ENCODE assay signal across 16 cellular contexts in genomic region chr10:96532523-96532922, GRCh38. TPM values are rescaled to one million over a fixed set of nuclear protein-coding genes. Genes with fewer than 3 reads are reported as not detected.
DNase-seq lines count a peak whose midpoint lies in the region; ATAC-seq and TF ChIP-seq lines count a peak whose summit lies in the region.
"Had no signal": no experiment of that assay in that cellular context is flagged by ENCODE, and none has a peak within 500 bp of the region (broad histone marks: within the 10 kb centered on the region; RNA-seq: fewer than 3 reads in every experiment).

No MANE protein-coding gene starts in this region.

- H4K91ac ChIP-seq in IMR-90 (ENCODE audit: insufficient read depth, low read depth, low read length) = no peak overlapping the region

- in situ Hi-C loops in IMR-90 (cut with MboI; ENCODE audit: low sequenced_read_pairs) = no loop called here

- no peak overlapping the region for H3K18ac ChIP-seq in IMR-90 (ENCODE audit: low read depth, low read length)

- POLR2A ChIA-PET in IMR-90 (lab: Charles Lee; ENCODE audit: unreplicated experiment) = no interaction called here

- no peak overlapping the region for H3K56ac ChIP-seq in IMR-90 (ENCODE audit: extremely low read depth, insufficient read depth, low read length)

- no peak overlapping the region for H2AK5ac ChIP-seq in IMR-90 (ENCODE audit: low read depth, low read length)

- no CpG with 5 or more reads among the region's 1 CpG for WGBS in IMR-90 (ENCODE audit: extremely low coverage in 2 of 2, insufficient read length in 1 of 2), 2 experiments

- H2AK9ac ChIP-seq in IMR-90 (replicated peaks; ENCODE audit: low read depth, low read length, poor library complexity) = no peak overlapping the region

- peaks cover 15% of the 10 kb centered on the region for H3K36me3 ChIP-seq in IMR-90 (ENCODE audit: control insufficient read depth, insufficient read depth, low read length)

- H3K27me3 ChIP-seq in IMR-90 (ENCODE audit: control insufficient read depth, insufficient read depth, low read length) = no peaks in the 10 kb centered on the region
- H3K27me3 ChIP-seq: upper lobe of right lung had no signal

- TF ChIP-seq POLR2A in IMR-90 (IDR thresholded peaks at IDR 0.05; ENCODE audit: low read depth, low read length) = no peak

- H3K27ac ChIP-seq in IMR-90 (ENCODE audit: insufficient read depth, low read length) = no peak overlapping the region
- peak overlapping the region; percentile 74 for H3K27ac ChIP-seq in VCaP
- H3K27ac ChIP-seq: RWPE1, upper lobe of right lung had no signal

- no peak overlapping the region for H3K4me3 ChIP-seq in IMR-90 (ENCODE audit: insufficient read depth, low read depth, low read length)
- H3K4me3 ChIP-seq: lung, upper lobe of right lung had no signal

- H4K8ac ChIP-seq in IMR-90 (ENCODE audit: low read depth in 2 of 2, low read length in 2 of 2) = no peak overlapping the region

- no peak overlapping the region for H2BK5ac ChIP-seq in IMR-90 (ENCODE audit: low read depth, low read length, poor library complexity, severe bottlenecking)

- TF ChIP-seq CTCF in IMR-90 (conservative IDR thresholded peaks at IDR 0.05; ENCODE audit: low read depth, low read length) (no peak), VCaP (conservative IDR thresholded peaks at IDR 0.05) (no peak)

- no peak for TF ChIP-seq RAD21 in IMR-90 (IDR thresholded peaks at IDR 0.05; ENCODE audit: low read length)

- no peak overlapping the region for H2BK120ac ChIP-seq in IMR-90 (ENCODE audit: low read depth, low read length)

- peaks cover 21 to 34% of the 10 kb centered on the region in 2 experiments for H3K79me1 ChIP-seq in IMR-90 (ENCODE audit: low read depth in 1 of 2, low read length in 2 of 2)

- H2BK20ac ChIP-seq in IMR-90 (ENCODE audit: low read depth, low read length) = no peak overlapping the region

- no peaks in the 10 kb centered on the region for H3K9me3 ChIP-seq in IMR-90 (ENCODE audit: control insufficient read depth, insufficient read depth, low read length)
- H3K9me3 ChIP-seq: upper lobe of right lung had no signal

- no peak overlapping the region for H2AFZ ChIP-seq in IMR-90 (replicated peaks; ENCODE audit: low read length, poor library complexity)

- ATAC-seq in IMR-90 (ENCODE audit: low read depth) (no peak; the same call in 1 of the 2 replicates), HG02642 (IDR thresholded peaks at IDR 0.05; ENCODE audit: poor library complexity, unreplicated experiment) (no peak), GM18867 (IDR thresholded peaks at IDR 0.05; ENCODE audit: unreplicated experiment) (no peak)
- ATAC-seq: upper lobe of right lung had no signal

- H2BK15ac ChIP-seq in IMR-90 (ENCODE audit: low read depth, low read length) = no peak overlapping the region

- dilution Hi-C loops in IMR-90 (cut with HindIII; ENCODE audit: low sequenced_read_pairs, unreplicated experiment) = no loop called here

- no peak overlapping the region for H3K9ac ChIP-seq in IMR-90 (ENCODE audit: low read depth, low read length)

- DNase-seq in EL (peak; percentile 53), IMR-90 (peak; percentile 12), foreskin melanocyte (peak; percentile 14), SKM-1 (lab: John Stamatoyannopoulos, UW; ENCODE audit: unreplicated experiment) (no peak)
- DNase-seq: AML-193, endodermal cell, H7, MM.1S, NCI-H1930, T1000, upper lobe of right lung had no signal

- H3K4me2 ChIP-seq in IMR-90 (ENCODE audit: low read depth, low read length) = no peak overlapping the region

- BruUV-seq in IMR-90 (replicated peaks; lab: Mats Ljungman, UMichigan) = no TSS peak

- H3K9me1 ChIP-seq in IMR-90 (ENCODE audit: insufficient read depth, low read length) = peaks cover 2% of the 10 kb centered on the region; the same call in 1 of the 2 replicates

- H3K14ac ChIP-seq in IMR-90 (replicated peaks; ENCODE audit: low read depth, low read length) = no peak overlapping the region

- peaks cover 1% of the 10 kb centered on the region; the same call in 1 of the 2 replicates for H3K4me1 ChIP-seq in IMR-90 (ENCODE audit: control insufficient read depth, insufficient read depth, low read length)
- H3K4me1 ChIP-seq: upper lobe of right lung had no signal

- peaks cover 13% of the 10 kb centered on the region; the same call in 1 of the 2 replicates for H4K20me1 ChIP-seq in IMR-90 (ENCODE audit: insufficient read depth, low read length)

- H4K5ac ChIP-seq in IMR-90 (ENCODE audit: low read depth, low read length) = no peak overlapping the region

- no peak overlapping the region for H3K4ac ChIP-seq in IMR-90 (ENCODE audit: low read depth, low read length)

- H3K23ac ChIP-seq in IMR-90 (ENCODE audit: low read depth, low read length) = no peak overlapping the region

- CTCF ChIA-PET in IMR-90 (lab: Yijun Ruan, JAX) = no interaction called here

- intact Hi-C loops in IMR-90 (cut with micrococcal nuclease) = no loop called here

TF ChIP-seq in IMR-90, 13 proteins besides CTCF, POLR2A, EP300 and RAD21:
- no peak for TF ChIP-seq CHD1 (IDR thresholded peaks at IDR 0.05; ENCODE audit: low read depth, low read length)
- no peak for TF ChIP-seq ELK1 (IDR thresholded peaks at IDR 0.05; ENCODE audit: borderline replicate concordance, low read depth, low read length)
- no peak for TF ChIP-seq SMC3 (IDR thresholded peaks at IDR 0.05; ENCODE audit: low read depth, low read length)
- TF ChIP-seq FOS (IDR thresholded peaks at IDR 0.05; ENCODE audit: low read depth, low read length) = no peak
- TF ChIP-seq MAFK (IDR thresholded peaks at IDR 0.05; ENCODE audit: low read depth, low read length) = no peak
- TF ChIP-seq USF2 (IDR thresholded peaks at IDR 0.05; ENCODE audit: low read depth, low read length) = no peak
- no peak for TF ChIP-seq RFX5 (IDR thresholded peaks at IDR 0.05; ENCODE audit: low read depth, low read length)
- TF ChIP-seq MAZ (IDR thresholded peaks at IDR 0.05; ENCODE audit: borderline replicate concordance, low read depth, low read length) = no peak
- no peak for TF ChIP-seq CEBPB (IDR thresholded peaks at IDR 0.05; ENCODE audit: low read depth, low read length)
- no peak for TF ChIP-seq MXI1 (IDR thresholded peaks at IDR 0.05; ENCODE audit: borderline replicate concordance, low read depth, low read length)
- TF ChIP-seq NFE2L2 (IDR thresholded peaks at IDR 0.05; ENCODE audit: low read depth, low read length) = no peak
- TF ChIP-seq RCOR1 (IDR thresholded peaks at IDR 0.05; ENCODE audit: insufficient replicate concordance, low read length) = no peak
- no peak for TF ChIP-seq BHLHE40 (IDR thresholded peaks at IDR 0.05; ENCODE audit: low read depth, low read length)

RNA-seq across cellular contexts. Expression of gene TLL2, which starts 18.8 kb away (rescaled TPM):
- total RNA-seq in IMR-90 (2012; rRNA removed) = under 0.01 TPM in 2 replicates
- 0.03 and 0.05 TPM in 2 replicates for polyA plus RNA-seq in IMR-90 (2012; rRNA removed)
- 0.13 TPM in 1 of 2 replicates, not detected in the other for polyA plus RNA-seq in IMR-90 (2012; cell fraction: cytosol; rRNA removed)
- 0.01 and 0.21 TPM in 2 replicates for polyA plus RNA-seq in IMR-90 (2012; cell fraction: nucleus; rRNA removed; ENCODE audit: low replicate concordance)
- total RNA-seq: upper lobe of right lung had no signal

RNA-seq across cellular contexts. Expression of gene TM9SF3, which starts 54.3 kb away (rescaled TPM):
- 61.8 and 190 TPM in 2 replicates for total RNA-seq in IMR-90 (2012; rRNA removed)
- 20.3 and 33.7 TPM in 2 replicates for polyA plus RNA-seq in IMR-90 (2012; rRNA removed)
- 8.5 and 11.4 TPM in 2 replicates for polyA plus RNA-seq in IMR-90 (2012; cell fraction: cytosol; rRNA removed)
- 5.0 and 28.0 TPM in 2 replicates for polyA plus RNA-seq in IMR-90 (2012; cell fraction: nucleus; rRNA removed; ENCODE audit: low replicate concordance)
